Comparison of ENCODE assay signal across 1 cellular context in genomic region chr1:42658880-42659337, GRCh38.
TF ChIP-seq lines count a peak whose summit lies in the region.

No MANE protein-coding gene starts in this region.

TF ChIP-seq in HepG2, 621 proteins besides CTCF, POLR2A, EP300 and RAD21 (continued from another document):
- TF ChIP-seq KLF12 (CRISPR knock-in tag; IDR thresholded peaks at IDR 0.05; ENCODE audit: borderline replicate concordance) (0 out of 2 replicates have a peak, but pooled peaks have one; percentile 12), ZNF777 (CRISPR knock-in tag; IDR thresholded peaks at IDR 0.05) (0 out of 2 replicates have a peak, but pooled peaks have one; percentile 10), CEBPB (IDR thresholded peaks at IDR 0.05; ENCODE audit: borderline replicate concordance, low read depth, low read length) (no peak), HOXA5 (CRISPR knock-in tag; IDR thresholded peaks at IDR 0.05) (no peak), BCL3 (CRISPR knock-in tag; IDR thresholded peaks at IDR 0.05) (0 out of 2 replicates have a peak, but pooled peaks have one; percentile 11), E2F2 (CRISPR knock-in tag; IDR thresholded peaks at IDR 0.05; ENCODE audit: borderline replicate concordance) (0 out of 2 replicates have a peak, but pooled peaks have one; percentile 52), NFYC (CRISPR knock-in tag; IDR thresholded peaks at IDR 0.05) (no peak), ZNF562 (CRISPR knock-in tag; IDR thresholded peaks at IDR 0.05; ENCODE audit: borderline replicate concordance) (no peak), PHF21A (CRISPR knock-in tag; IDR thresholded peaks at IDR 0.05) (0 out of 2 replicates have a peak, but pooled peaks have one; percentile 1), BRCA1 (CRISPR knock-in tag; IDR thresholded peaks at IDR 0.05) (0 out of 2 replicates have a peak, but pooled peaks have one; percentile 65), HOXA3 (CRISPR knock-in tag; IDR thresholded peaks at IDR 0.05) (no peak), ZNF841 (CRISPR knock-in tag; IDR thresholded peaks at IDR 0.05; ENCODE audit: borderline replicate concordance) (no peak), FUBP1 (CRISPR knock-in tag; IDR thresholded peaks at IDR 0.05; ENCODE audit: borderline replicate concordance) (no peak), KDM5A (IDR thresholded peaks at IDR 0.05; ENCODE audit: borderline replicate concordance, low read length) (0 out of 2 replicates have a peak, but pooled peaks have one; percentile 46), ZNF749 (CRISPR knock-in tag; IDR thresholded peaks at IDR 0.05; ENCODE audit: borderline replicate concordance) (0 out of 2 replicates have a peak, but pooled peaks have one; percentile 6), TBX3 (IDR thresholded peaks at IDR 0.05; ENCODE audit: borderline replicate concordance) (no peak), EEA1 (CRISPR knock-in tag; IDR thresholded peaks at IDR 0.05; ENCODE audit: borderline replicate concordance) (0 out of 2 replicates have a peak, but pooled peaks have one; percentile 76)
